In genomic region chr16:57859331-57859730, GRCh38 we compare ENCODE assay signal across 9 cellular contexts. TPM values are rescaled to one million over a fixed set of nuclear protein-coding genes. Genes with fewer than 3 reads are reported as not detected.
DNase-seq lines count a peak whose midpoint lies in the region; FAIRE-seq and TF ChIP-seq lines count a peak whose summit lies in the region.
"Had no signal": no experiment of that assay in that cellular context is flagged by ENCODE, and none has a peak within 500 bp of the region (broad histone marks: within the 10 kb centered on the region; RNA-seq: fewer than 3 reads in every experiment).

No MANE protein-coding gene starts in this region.

- no peaks in the 10 kb centered on the region for H3K4me1 Mint-ChIP-seq in activated naive CD4-positive, alpha-beta T cell treated with anti-CD3 and anti-CD28 coated beads, Interleukin-2, amount 10 ng/mL, durations not matched to agents 7 days and 5 days
- no peaks in the 10 kb centered on the region for H3K4me1 Mint-ChIP-seq in CD8-positive, alpha-beta memory T cell

- H2AFZ ChIP-seq in endothelial cell of umbilical vein (ENCODE audit: low read depth, low read length) = no peak overlapping the region

- TF ChIP-seq CTCF in endothelial cell of umbilical vein (IDR thresholded peaks at IDR 0.05; ENCODE audit: extremely low read depth in 1 of 2, insufficient read depth in 1 of 2, low read depth in 1 of 2, low read length in 2 of 2) (peak; percentile 23 to 48), spleen (IDR thresholded peaks at IDR 0.05 in 8 of 11, conservative IDR thresholded peaks at IDR 0.05 in 3 of 11) (peak in 2 of 11 experiments; percentile 17 to 21)

- H3K4me1 ChIP-seq in endothelial cell of umbilical vein (ENCODE audit: control insufficient read depth, extremely low read depth, insufficient read depth, low read length) (peaks cover 5% of the 10 kb centered on the region), spleen (peaks cover 0 to 19% (median 4%) of the 10 kb centered on the region in 6 donors)
- H3K4me1 ChIP-seq in CD8-positive, alpha-beta memory T cell (ENCODE audit: insufficient read depth, low read length) = no peaks in the 10 kb centered on the region

- no peaks in the 10 kb centered on the region for H3K9me3 Mint-ChIP-seq in activated naive CD4-positive, alpha-beta T cell treated with anti-CD3 and anti-CD28 coated beads, Interleukin-2, amount 10 ng/mL, durations not matched to agents 7 days and 5 days
- no peaks in the 10 kb centered on the region for H3K9me3 Mint-ChIP-seq in CD8-positive, alpha-beta memory T cell
- H3K9me3 Mint-ChIP-seq: activated CD4-positive, alpha-beta memory T cell treated with anti-CD3 and anti-CD28 coated beads for 36 hours had no signal

- dilution Hi-C loops in endothelial cell of umbilical vein (cut with MboI; ENCODE audit: extremely low pct_ligation_motif_present, low sequenced_read_pairs) = no loop called here

- H3K4me3 Mint-ChIP-seq in activated naive CD4-positive, alpha-beta T cell treated with anti-CD3 and anti-CD28 coated beads, Interleukin-2, amount 10 ng/mL, durations not matched to agents 7 days and 5 days = no peak overlapping the region
- no peak overlapping the region for H3K4me3 Mint-ChIP-seq in CD8-positive, alpha-beta memory T cell
- H3K4me3 Mint-ChIP-seq: activated CD4-positive, alpha-beta memory T cell treated with anti-CD3 and anti-CD28 coated beads for 36 hours had no signal

- WGBS in spleen, 5 donors = 41 to 50% (median 47%) methylated on average over 5 of the region's 5 CpGs

- no peak overlapping the region for H3K9ac ChIP-seq in endothelial cell of umbilical vein (replicated peaks; ENCODE audit: extremely low read depth, insufficient read depth, low read length)

- POLR2A ChIA-PET in endothelial cell of umbilical vein (lab: Charles Lee) = no interaction called here
- POLR2A ChIA-PET in CD8-positive, alpha-beta memory T cell (lab: Charles Lee) = no interaction called here

- no peak for TF ChIP-seq POLR2A in endothelial cell of umbilical vein (IDR thresholded peaks at IDR 0.05; ENCODE audit: low read depth, low read length)
- no peak for TF ChIP-seq POLR2A in spleen (IDR thresholded peaks at IDR 0.05)

- H3K4me3 ChIP-seq in endothelial cell of umbilical vein (replicated peaks in 1 of 3; ENCODE audit: insufficient read depth in 1 of 3, low read depth in 1 of 3, low read length in 3 of 3) = no peak overlapping the region
- no peak overlapping the region for H3K4me3 ChIP-seq in spleen
- H3K4me3 ChIP-seq in CD8-positive, alpha-beta memory T cell (ENCODE audit: low read length) = no peak overlapping the region

- no peak overlapping the region for H3K27ac Mint-ChIP-seq in activated naive CD4-positive, alpha-beta T cell treated with anti-CD3 and anti-CD28 coated beads, Interleukin-2, amount 10 ng/mL, durations not matched to agents 7 days and 5 days
- no peak overlapping the region for H3K27ac Mint-ChIP-seq in CD8-positive, alpha-beta memory T cell
- H3K27ac Mint-ChIP-seq: activated CD4-positive, alpha-beta memory T cell treated with anti-CD3 and anti-CD28 coated beads for 36 hours had no signal

- H3K36me3 Mint-ChIP-seq in activated naive CD4-positive, alpha-beta T cell treated with anti-CD3 and anti-CD28 coated beads, Interleukin-2, amount 10 ng/mL, durations not matched to agents 7 days and 5 days = no peaks in the 10 kb centered on the region
- H3K36me3 Mint-ChIP-seq in CD8-positive, alpha-beta memory T cell = peaks cover 0 to 3% (median 0%) of the 10 kb centered on the region in 3 donors
- H3K36me3 Mint-ChIP-seq: activated CD4-positive, alpha-beta memory T cell treated with anti-CD3 and anti-CD28 coated beads for 36 hours had no signal

- FAIRE-seq in endothelial cell of umbilical vein (lab: Jason Lieb, UNC) (no peak), GM19239 (lab: Jason Lieb, UNC) (no peak)

- no peaks in the 10 kb centered on the region for H3K9me1 ChIP-seq in endothelial cell of umbilical vein (replicated peaks; ENCODE audit: control insufficient read depth, extremely low read depth, insufficient read depth, low read length)

- no peaks in the 10 kb centered on the region for H3K79me2 ChIP-seq in endothelial cell of umbilical vein (ENCODE audit: control insufficient read depth, insufficient read depth, low read length)

- intact Hi-C loops in endothelial cell of umbilical vein (cut with micrococcal nuclease) (loop anchor here (1.0 kb wide), 2 partner anchors 142 to 146 kb away; partner anchors contain the start of gene USB1), spleen (cut with DNase I; ENCODE audit: low total_unique reads) (no loop called here)

- no TSS peak for BruUV-seq in endothelial cell of umbilical vein (replicated peaks; lab: Mats Ljungman, UMichigan)

- H3K27ac ChIP-seq in endothelial cell of umbilical vein (ENCODE audit: insufficient read depth, low read depth, low read length) = no peak overlapping the region
- H3K27ac ChIP-seq in spleen = no peak overlapping the region
- H3K27ac ChIP-seq in CD8-positive, alpha-beta memory T cell (ENCODE audit: low read depth, low read length) = no peak overlapping the region

- no peaks in the 10 kb centered on the region for H3K36me3 ChIP-seq in endothelial cell of umbilical vein (ENCODE audit: control insufficient read depth in 2 of 2, extremely low read depth in 1 of 2, insufficient read depth in 2 of 2, low read length in 2 of 2)
- no peaks in the 10 kb centered on the region for H3K36me3 ChIP-seq in spleen
- H3K36me3 ChIP-seq in CD8-positive, alpha-beta memory T cell (ENCODE audit: insufficient read depth, low read length) = no peaks in the 10 kb centered on the region

- H3K9me3 ChIP-seq in endothelial cell of umbilical vein (replicated peaks; ENCODE audit: control insufficient read depth, insufficient read depth, low read length) (no peaks in the 10 kb centered on the region), spleen (peaks cover 0 to 13% (median 8%) of the 10 kb centered on the region in 8 donors)
- no peaks in the 10 kb centered on the region for H3K9me3 ChIP-seq in CD8-positive, alpha-beta memory T cell (ENCODE audit: low read length)

- H4K20me1 ChIP-seq in endothelial cell of umbilical vein (replicated peaks; ENCODE audit: control insufficient read depth, extremely low read depth, insufficient read depth, low read length) = no peaks in the 10 kb centered on the region

- H3K27me3 Mint-ChIP-seq in activated naive CD4-positive, alpha-beta T cell treated with anti-CD3 and anti-CD28 coated beads, Interleukin-2, amount 10 ng/mL, durations not matched to agents 7 days and 5 days = peaks cover 26% of the 10 kb centered on the region
- H3K27me3 Mint-ChIP-seq in CD8-positive, alpha-beta memory T cell = peaks cover 13 to 47% of the 10 kb centered on the region in 2 donors

- no peak overlapping the region for H3K4me2 ChIP-seq in endothelial cell of umbilical vein (ENCODE audit: insufficient read depth, low read length)

- peak; percentile 7 for DNase-seq in activated naive CD4-positive, alpha-beta T cell treated with Interleukin-2 at 50 U/mL for 16 hours
- DNase-seq in activated naive CD4-positive, alpha-beta T cell treated with anti-CD3 and anti-CD28 coated beads, Interleukin-2, amount 10 ng/mL, durations not matched to agents 7 days and 5 days = no peak
- DNase-seq in NCI-H82 (lab: John Stamatoyannopoulos, UW) (peak; percentile 76), endothelial cell of umbilical vein (ENCODE audit: low read depth, low spot score) (peak; percentile 31), spleen (peak; percentile 16), NCI-H345 treated with DMSO at 0.1 percent for 48 hours (lab: John Stamatoyannopoulos, UW; ENCODE audit: unreplicated experiment) (no peak), GM19239 (ENCODE audit: insufficient read length, low spot score) (no peak)
- no peak for DNase-seq in CD8-positive, alpha-beta memory T cell
- DNase-seq: activated CD4-positive, alpha-beta memory T cell treated with anti-CD3 and anti-CD28 coated beads for 36 hours had no signal

- H3K27me3 ChIP-seq in endothelial cell of umbilical vein (ENCODE audit: control insufficient read depth in 2 of 2, insufficient read depth in 2 of 2, low read length in 2 of 2) (peaks cover 2% of the 10 kb centered on the region in 2 experiments), spleen (replicated peaks in 1 of 7) (peaks cover 0 to 10% (median 0%) of the 10 kb centered on the region in 7 donors)
- H3K27me3 ChIP-seq in CD8-positive, alpha-beta memory T cell (ENCODE audit: insufficient read depth, low read length, poor library complexity, severe bottlenecking) = no peaks in the 10 kb centered on the region

- CTCF ChIA-PET in activated naive CD4-positive, alpha-beta T cell treated with anti-CD3 and anti-CD28 coated beads, Interleukin-2, amount 10 ng/mL, durations not matched to agents 7 days and 5 days (lab: Charles Lee) = interaction anchor here (0.7 to 1.3 kb wide), 3 partner anchors 21 to 284 kb away, joined by 3 to 5 read pairs (median 4); no protein-coding TSS in a partner anchor
- CTCF ChIA-PET in endothelial cell of umbilical vein (lab: Charles Lee) = interaction anchor here (0.7 to 2.0 kb wide), 18 partner anchors 8 to 183 kb away, joined by 3 to 9 read pairs (median 4); partner anchors contain the start of gene KIFC3
- CTCF ChIA-PET in CD8-positive, alpha-beta memory T cell (lab: Charles Lee) = interaction anchor here (0.8 kb wide), 1 partner anchor 49 kb away, joined by 3 read pairs; no protein-coding TSS in a partner anchor

TF ChIP-seq in endothelial cell of umbilical vein, 7 proteins besides CTCF, POLR2A, EP300 and RAD21 (continues in another document):
- TF ChIP-seq GATA2 (IDR thresholded peaks at IDR 0.05; ENCODE audit: insufficient read depth, insufficient read length, low read depth, low read length) = no peak
- TF ChIP-seq POLR2AphosphoS5 (IDR thresholded peaks at IDR 0.05; ENCODE audit: insufficient read depth, low read depth, low read length) = no peak
- TF ChIP-seq MAX (IDR thresholded peaks at IDR 0.05; ENCODE audit: insufficient read depth, insufficient read length) = no peak
- TF ChIP-seq EZH2 (IDR thresholded peaks at IDR 0.05; ENCODE audit: borderline replicate concordance, low read depth, low read length, severe bottlenecking) = no peak

RNA-seq across cellular contexts. Expression of gene KIFC3, which starts 57.0 kb away (rescaled TPM):
- 56.7 and 62.2 TPM in 2 replicates for total RNA-seq in endothelial cell of umbilical vein
- 36.3 and 38.1 TPM in 2 replicates for polyA plus RNA-seq in endothelial cell of umbilical vein
- 27.7 and 43.4 TPM in 2 replicates for polyA plus RNA-seq in endothelial cell of umbilical vein (2011; cell fraction: cytosol; rRNA removed)
- 93.6 and 104 TPM in 2 replicates for polyA plus RNA-seq in endothelial cell of umbilical vein (2011; cell fraction: nucleus; rRNA removed)
- polyA plus RNA-seq in endothelial cell of umbilical vein (2012) = 31.9 and 37.4 TPM in 2 replicates
- 45.8 and 50.4 TPM in 2 replicates for polyA minus RNA-seq in endothelial cell of umbilical vein
- polyA minus RNA-seq in endothelial cell of umbilical vein (2011; cell fraction: cytosol; rRNA and poly(A)+ RNA removed) = 55.7 TPM
- polyA minus RNA-seq in endothelial cell of umbilical vein (2011; cell fraction: nucleus; rRNA and poly(A)+ RNA removed) = 42.3 and 60.9 TPM in 2 replicates
- total RNA-seq in spleen = 10 to 100 TPM; 30.3 to 61.5 (median 47.5) TPM
- polyA plus RNA-seq in spleen = 10 to 100 TPM in 2 of 3 donors, 1 to 10 TPM in 1; 4.6 to 25.2 (median 15.9) TPM
- total RNA-seq in CD8-positive, alpha-beta memory T cell = 1 to 10 TPM; 2.9 to 3.2 TPM
- 0.82 TPM for polyA plus RNA-seq in CD8-positive, alpha-beta memory T cell

Comparison
In these comparisons a context has a peak if more than half of its experiments do, and no peak if none do; other contexts are left out.
1. DNase-seq: peak in activated naive CD4-positive, alpha-beta T cell treated with Interleukin-2 at 50 U/mL for 16 hours (single experiment), NCI-H82 (single experiment), endothelial cell of umbilical vein (single experiment) and spleen (single experiment); none in activated naive CD4-positive, alpha-beta T cell treated with anti-CD3 and anti-CD28 coated beads, Interleukin-2, amount 10 ng/mL, durations not matched to agents 7 days and 5 days (single experiment), NCI-H345 treated with DMSO at 0.1 percent for 48 hours (single experiment), CD8-positive, alpha-beta memory T cell (0 of 5) and GM19239 (single experiment).
2. RNA of gene KIFC3, which starts 57.0 kb away (total RNA-seq): 56.7 to 62.2 TPM in endothelial cell of umbilical vein and 30.3 to 61.5 TPM in spleen; 2.9 to 3.2 TPM in CD8-positive, alpha-beta memory T cell; every median in the first group is over 4 times any median in the second.